Comparison of ENCODE assay signal across 8 cellular contexts in genomic region chr7:149774237-149775175, GRCh38. TPM values are rescaled to one million over a fixed set of nuclear protein-coding genes. Genes with fewer than 3 reads are reported as not detected.
DNase-seq lines count a peak whose midpoint lies in the region; ATAC-seq, FAIRE-seq and TF ChIP-seq lines count a peak whose summit lies in the region.

No MANE protein-coding gene starts in this region.

- peak overlapping the region; percentile 10 to 93 (median 34); a peak in 6 of 8 replicates for H3K4me3 ChIP-seq in H1 (ENCODE audit: extremely low read depth in 1 of 4, insufficient read depth in 2 of 4, low read depth in 3 of 4, low read length in 4 of 4)

- peak overlapping the region; percentile 88 for H3K4me3 Mint-ChIP-seq in neural crest cell

- H3K27me3 Mint-ChIP-seq in neural crest cell (ENCODE audit: low read depth), result peaks cover 33% of the 10 kb centered on the region

- no peak overlapping the region for H4K5ac ChIP-seq in H1 (ENCODE audit: insufficient read length, low read depth, low read length)

- 28% methylated on average over 21 of the region's 27 CpGs; no CpG with 5 or more reads in 1 of the 2 experiments for WGBS in H1 (ENCODE audit: extremely low coverage in 1 of 2, insufficient coverage in 1 of 2, insufficient read length in 1 of 2, insufficient replicate concordance in 2 of 2, low coverage in 1 of 2, low lambda C conversion rate in 2 of 2, missing lambda C conversion rate in 1 of 2), 2 experiments

- H3K4ac ChIP-seq in H1 (replicated peaks; ENCODE audit: insufficient read length, low read depth, low read length), result peak overlapping the region; percentile 91

- no peak overlapping the region for H2AFZ ChIP-seq in H1 (ENCODE audit: low read length)

- H3K23ac ChIP-seq in H1 (ENCODE audit: insufficient read length), result no peak overlapping the region

- POLR2A ChIA-PET in H1 (lab: Charles Lee; ENCODE audit: partially characterized antibody), result interaction anchor here (1.0 to 2.0 kb wide), 8 partner anchors 8 to 32 kb away, joined by 3 to 4 read pairs (median 3); no protein-coding TSS in a partner anchor

- DNase-seq in DMS53 treated with DMSO at 0.1 percent for 48 hours (lab: John Stamatoyannopoulos, UW; ENCODE audit: unreplicated experiment) (peak; percentile 53), NCI-H2029 (lab: John Stamatoyannopoulos, UW) (peak; percentile 28), H1 (ENCODE audit: low read depth in 1 of 2, low spot score in 2 of 2) (no peak), neural crest cell (ENCODE audit: low read depth, low spot score) (no peak), NCI-H2081 (lab: John Stamatoyannopoulos, UW) (no peak), NCI-H187 treated with DMSO at 0.1 percent for 48 hours (lab: John Stamatoyannopoulos, UW) (no peak), anterior cingulate cortex (lab: John Stamatoyannopoulos, UW) (no peak)

- H3K9me3 ChIP-seq in H1 (ENCODE audit: insufficient read depth in 2 of 2, low read depth in 1 of 2, low read length in 1 of 2), result no peaks in the 10 kb centered on the region

- no peaks in the 10 kb centered on the region for H3K36me3 Mint-ChIP-seq in neural crest cell (ENCODE audit: low read depth)

- H4K8ac ChIP-seq in H1 (ENCODE audit: extremely low read depth, insufficient read depth, low read length), result peak overlapping the region; percentile 71; the same call in 1 of the 2 replicates

- H3K36me3 ChIP-seq in H1 (ENCODE audit: control insufficient read depth in 2 of 4, insufficient read depth in 4 of 4, low read length in 3 of 4), result no peaks in the 10 kb centered on the region

- no peak overlapping the region for H4K91ac ChIP-seq in H1 (replicated peaks; ENCODE audit: insufficient read length, low read length)

- no peak overlapping the region for H3K9ac ChIP-seq in H1 (replicated peaks in 1 of 4; ENCODE audit: extremely low read depth in 1 of 4, low read depth in 3 of 4, low read length in 3 of 4)

- peaks cover 17% of the 10 kb centered on the region for H3K4me1 Mint-ChIP-seq in neural crest cell

- no peak overlapping the region for H2BK120ac ChIP-seq in H1 (replicated peaks; ENCODE audit: low read depth, low read length)

- FAIRE-seq in H1 (lab: Jason Lieb, UNC), result no peak

- H4K20me1 ChIP-seq in H1 (replicated peaks in 1 of 2; ENCODE audit: control insufficient read depth in 1 of 2, insufficient read depth in 2 of 2, low read length in 2 of 2), result peaks cover 0 to 5% of the 10 kb centered on the region in 2 experiments

- no peak overlapping the region for H3K56ac ChIP-seq in H1 (replicated peaks; ENCODE audit: insufficient read length, low read depth, low read length)

- no peak overlapping the region for H3K27ac Mint-ChIP-seq in neural crest cell (ENCODE audit: unreplicated experiment)

- no peak for ATAC-seq in GM21723 (IDR thresholded peaks at IDR 0.05; ENCODE audit: unreplicated experiment)

- H3K23me2 ChIP-seq in H1 (ENCODE audit: low read depth, low read length), result peaks cover 14% of the 10 kb centered on the region; the same call in 1 of the 2 replicates

- CTCF ChIA-PET in H1 (lab: Charles Lee; ENCODE audit: partially characterized antibody), result interaction anchor here (0.6 to 12.9 kb wide), 19 partner anchors 8 to 350 kb away, joined by 3 to 115 read pairs (median 4); no protein-coding TSS in a partner anchor

- 0 out of 2 replicates have a peak overlapping the region, but pooled peaks have one; percentile 6 for H2BK15ac ChIP-seq in H1 (ENCODE audit: low read length)

- no peak for TF ChIP-seq POLR2A in H1 (IDR thresholded peaks at IDR 0.05; ENCODE audit: control extremely low read depth in 1 of 2, low read depth in 2 of 2, low read length in 2 of 2)

- no peak overlapping the region for H3K27ac ChIP-seq in H1 (ENCODE audit: low read depth, low read length)

- H2AK5ac ChIP-seq in H1 (ENCODE audit: low read depth, low read length), result no peak overlapping the region

- H2BK12ac ChIP-seq in H1 (ENCODE audit: low read depth, low read length), result no peak overlapping the region; the same call in 1 of the 2 replicates

- H3K4me1 ChIP-seq in H1 (replicated peaks in 1 of 4; ENCODE audit: control insufficient read depth in 3 of 4, insufficient read depth in 4 of 4, low read length in 3 of 4), result peaks cover 0 to 9% (median 7%) of the 10 kb centered on the region in 4 experiments; a peak in 6 of 7 replicates

- no peak overlapping the region for H2BK20ac ChIP-seq in H1 (ENCODE audit: low read length)

- no peak for TF ChIP-seq RAD21 in H1 (IDR thresholded peaks at IDR 0.05 in 1 of 2, conservative IDR thresholded peaks at IDR 0.05 in 1 of 2; ENCODE audit: low read depth in 2 of 2, low read length in 2 of 2)

- H3K27me3 ChIP-seq in H1 (replicated peaks in 1 of 4; ENCODE audit: control insufficient read depth in 3 of 4, extremely low read depth in 1 of 4, insufficient read depth in 3 of 4, low read length in 3 of 4), result peaks cover 18 to 45% (median 41%) of the 10 kb centered on the region in 4 experiments

- H3K79me2 ChIP-seq in H1 (ENCODE audit: control insufficient read depth in 1 of 2, insufficient read depth in 2 of 2, low read length in 2 of 2), result no peaks in the 10 kb centered on the region

- peak in 1 of 3 experiments; percentile 3; a peak in 1 of 4 replicates for TF ChIP-seq CTCF in H1 (IDR thresholded peaks at IDR 0.05; ENCODE audit: control extremely low read depth in 1 of 3, insufficient read depth in 1 of 3, low read depth in 1 of 3, low read length in 3 of 3)
- no peak for TF ChIP-seq CTCF in neural crest cell (conservative IDR thresholded peaks at IDR 0.05)

- H3K14ac ChIP-seq in H1 (ENCODE audit: insufficient read length), result no peak overlapping the region

- no peak for TF ChIP-seq EP300 in H1 (IDR thresholded peaks at IDR 0.05; ENCODE audit: borderline replicate concordance in 1 of 2, low read depth in 2 of 2, low read length in 2 of 2)

- no peaks in the 10 kb centered on the region for H3K79me1 ChIP-seq in H1 (ENCODE audit: low read depth, low read length)

- no peaks in the 10 kb centered on the region for H3K9me3 Mint-ChIP-seq in neural crest cell

- no peak overlapping the region for H2BK5ac ChIP-seq in H1 (ENCODE audit: low read depth, low read length)

- peak overlapping the region; percentile 36 for H3K18ac ChIP-seq in H1 (ENCODE audit: extremely low read depth, low read length)

- peak overlapping the region; percentile 84 to 86 for H3K4me2 ChIP-seq in H1 (ENCODE audit: insufficient read depth in 1 of 2, low read depth in 2 of 2, low read length in 2 of 2)

TF ChIP-seq in H1, 55 proteins besides CTCF, POLR2A, EP300 and RAD21:
- TF ChIP-seq CEBPB (IDR thresholded peaks at IDR 0.05; ENCODE audit: low read depth, low read length), result no peak
- TF ChIP-seq SUZ12 (IDR thresholded peaks at IDR 0.05; ENCODE audit: low read length), result peak; percentile 75; the same call in 1 of the 2 replicates
- 0 out of 2 replicates have a peak, but pooled peaks have one; percentile 3 for TF ChIP-seq RBBP5 (IDR thresholded peaks at IDR 0.05; ENCODE audit: borderline replicate concordance, low read depth, low read length)
- TF ChIP-seq MAFK (IDR thresholded peaks at IDR 0.05; ENCODE audit: low read depth, low read length), result no peak
- TF ChIP-seq EZH2 (IDR thresholded peaks at IDR 0.05; ENCODE audit: low read depth, low read length, severe bottlenecking), result peak; percentile 70

RNA-seq across cellular contexts. Expression of gene ZNF467, which starts 1.1 kb away (rescaled TPM):
- total RNA-seq in H1 (2021; fragmentation: NEBNext Ultra II Directional; extraction: Animal tissue kit (Norgen Biotek cat#: 25700)), result 0.40 and 0.50 TPM in 2 replicates
- polyA plus RNA-seq in H1 (2011; rRNA removed), result 0.51 and 0.89 TPM in 2 replicates
- 0.44 TPM for polyA plus RNA-seq in H1 (2011; cell fraction: cytosol; rRNA removed)
- polyA plus RNA-seq in H1 (2011; cell fraction: nucleus; rRNA removed), result 1.7 TPM
- polyA plus RNA-seq in H1 (2012, experiment 1 of 2), result 0.36 to 0.89 TPM (median 0.75 TPM) in 4 replicates
- 0.35 TPM for polyA plus RNA-seq in H1 (2012, experiment 2 of 2)
- 0.20 TPM for polyA plus RNA-seq in H1 (2013, experiment 1 of 2)
- 0.13 TPM for polyA plus RNA-seq in H1 (2013, experiment 2 of 2)
- polyA minus RNA-seq in H1 (2011; rRNA and poly(A)+ RNA removed), result 0.05 and 0.13 TPM in 2 replicates
- not detected for polyA minus RNA-seq in H1 (2011; cell fraction: cytosol; rRNA and poly(A)+ RNA removed)
- polyA minus RNA-seq in H1 (2011; cell fraction: nucleus; rRNA and poly(A)+ RNA removed), result 0.70 TPM
- 1.9 and 2.3 TPM in 2 replicates for total RNA-seq in neural crest cell

Comparison
In these comparisons a context has a peak if more than half of its experiments do, and no peak if none do; other contexts are left out.
1. DNase-seq: peak in DMS53 treated with DMSO at 0.1 percent for 48 hours (single experiment) and NCI-H2029 (single experiment); none in H1 (0 of 2), neural crest cell (single experiment), NCI-H2081 (0 of 2), NCI-H187 treated with DMSO at 0.1 percent for 48 hours (single experiment) and anterior cingulate cortex (0 of 58).